In genomic region chr12:124507188-124508109, GRCh38 we compare ENCODE assay signal across 12 cellular contexts. TPM values are rescaled to one million over a fixed set of nuclear protein-coding genes. Genes with fewer than 3 reads are reported as not detected.
A peak's percentile ranks its signal among the peaks of the same experiment; 100 is the strongest.
DNase-seq lines count a peak whose midpoint lies in the region; ATAC-seq and TF ChIP-seq lines count a peak whose summit lies in the region.
"Had no signal": no experiment of that assay in that cellular context is flagged by ENCODE, and none has a peak within 500 bp of the region (broad histone marks: within the 10 kb centered on the region; RNA-seq: fewer than 3 reads in every experiment).

No MANE protein-coding gene starts in this region.

- no peak overlapping the region for H2AFZ ChIP-seq in parathyroid adenoma

- H3K36me3 ChIP-seq in BJ (ENCODE audit: control insufficient read depth, insufficient read depth, low read length): no peaks in the 10 kb centered on the region; the same call in 1 of the 2 replicates
- H3K36me3 ChIP-seq in parathyroid adenoma (ENCODE audit: control insufficient read depth, insufficient read depth, low read length): no peaks in the 10 kb centered on the region

- H3K4me1 Mint-ChIP-seq in WTC11 (peaks cover 85% of the 10 kb centered on the region), glutamatergic neuron (ENCODE audit: low read depth, unreplicated experiment) (peaks cover 71% of the 10 kb centered on the region)

- ATAC-seq in WTC11 (no peak), HG03442 (IDR thresholded peaks at IDR 0.05; ENCODE audit: unreplicated experiment) (no peak)
- ATAC-seq: activated T-helper 17 cell treated with anti-CD3 and anti-CD28 coated beads, Interleukin-2, amount 50 U/mL, for 72 hours had no signal

- CTCF ChIA-PET in BJ (lab: Yijun Ruan, JAX) (interaction anchor here (0.9 to 1.5 kb wide), 2 partner anchors 257 to 260 kb away, joined by 3 to 6 read pairs; no protein-coding TSS in a partner anchor), WTC11 (lab: Charles Lee) (interaction anchor here (1.2 kb wide), 1 partner anchor 244 kb away, joined by 4 read pairs; no protein-coding TSS in a partner anchor)

- peaks cover 21% of the 10 kb centered on the region for H3K4me1 ChIP-seq in parathyroid adenoma

- no peak overlapping the region for H3K4me3 Mint-ChIP-seq in WTC11
- H3K4me3 Mint-ChIP-seq in glutamatergic neuron (ENCODE audit: unreplicated experiment): peak overlapping the region; percentile 71
- H3K4me3 Mint-ChIP-seq: activated T-helper 17 cell treated with anti-CD3 and anti-CD28 coated beads, Interleukin-2, amount 50 U/mL, for 72 hours had no signal

- H3K9me3 ChIP-seq in parathyroid adenoma (ENCODE audit: control insufficient read depth, low read length): no peaks in the 10 kb centered on the region
- H3K9me3 ChIP-seq: SJSA1 had no signal

- H3K79me2 ChIP-seq in parathyroid adenoma: peaks cover 76% of the 10 kb centered on the region

- no peak overlapping the region for H3K9ac ChIP-seq in parathyroid adenoma

- peak; percentile 62 for DNase-seq in BJ (ENCODE audit: low read depth)
- DNase-seq in WTC11 (ENCODE audit: low spot score): no peak
- no peak for DNase-seq in glutamatergic neuron
- no peak for DNase-seq in NCI-H1417 (lab: John Stamatoyannopoulos, UW)
- DNase-seq in LoVo (ENCODE audit: low spot score): no peak
- DNase-seq in H4 (ENCODE audit: low spot score): no peak
- DNase-seq: hippocampal formation, NCI-H1436 had no signal

- H3K27me3 Mint-ChIP-seq in WTC11 (ENCODE audit: low read depth) (no peaks in the 10 kb centered on the region), glutamatergic neuron (ENCODE audit: unreplicated experiment) (peaks cover 26% of the 10 kb centered on the region)
- H3K27me3 Mint-ChIP-seq: activated T-helper 17 cell treated with anti-CD3 and anti-CD28 coated beads, Interleukin-2, amount 50 U/mL, for 72 hours had no signal

- H3K4me3 ChIP-seq in BJ (ENCODE audit: low read depth, low read length) (no peak overlapping the region), parathyroid adenoma (ENCODE audit: low read depth, low read length) (no peak overlapping the region)
- H3K4me3 ChIP-seq: SJSA1 had no signal

- H3K27me3 ChIP-seq in BJ (ENCODE audit: control insufficient read depth, insufficient read depth, low read length): no peaks in the 10 kb centered on the region
- H3K27me3 ChIP-seq in parathyroid adenoma (ENCODE audit: control insufficient read depth, insufficient read depth, low read length): no peaks in the 10 kb centered on the region
- H3K27me3 ChIP-seq: SJSA1 had no signal

- H3K27ac Mint-ChIP-seq in WTC11: peak overlapping the region; percentile 98
- H3K27ac Mint-ChIP-seq in glutamatergic neuron (ENCODE audit: unreplicated experiment): peak overlapping the region; percentile 96

- H3K27ac ChIP-seq in parathyroid adenoma: peak overlapping the region; percentile 61
- H3K27ac ChIP-seq: SJSA1 had no signal

- TF ChIP-seq CTCF in BJ (IDR thresholded peaks at IDR 0.05; ENCODE audit: insufficient read depth, low read depth, low read length) (no peak), WTC11 (IDR thresholded peaks at IDR 0.05) (no peak), glutamatergic neuron (IDR thresholded peaks at IDR 0.05; ENCODE audit: partially characterized antibody, unreplicated experiment) (no peak), parathyroid adenoma (IDR thresholded peaks at IDR 0.05) (no peak)

- no peak overlapping the region for H3K4me2 ChIP-seq in parathyroid adenoma (ENCODE audit: low read length)

- no peaks in the 10 kb centered on the region for H3K9me3 Mint-ChIP-seq in WTC11
- peaks cover 21% of the 10 kb centered on the region for H3K9me3 Mint-ChIP-seq in glutamatergic neuron (ENCODE audit: unreplicated experiment)
- H3K9me3 Mint-ChIP-seq: activated T-helper 17 cell treated with anti-CD3 and anti-CD28 coated beads, Interleukin-2, amount 50 U/mL, for 72 hours had no signal

- peaks cover 4% of the 10 kb centered on the region for H3K36me3 Mint-ChIP-seq in WTC11
- H3K36me3 Mint-ChIP-seq in glutamatergic neuron (ENCODE audit: unreplicated experiment): peaks cover 9% of the 10 kb centered on the region

- POLR2A ChIA-PET in BJ (lab: Charles Lee): interaction anchor here (0.6 kb wide), 1 partner anchor 119 kb away, joined by 3 read pairs; no protein-coding TSS in a partner anchor
- POLR2A ChIA-PET in WTC11 (lab: Charles Lee): interaction anchor here (1.1 kb wide), 1 partner anchor 19 kb away, joined by 5 read pairs; no protein-coding TSS in a partner anchor

TF ChIP-seq in WTC11, 78 proteins besides CTCF, POLR2A, EP300 and RAD21 (continues in another document):
- TF ChIP-seq HMGXB4 (CRISPR knock-in tag; IDR thresholded peaks at IDR 0.05) (no peak), NFATC4 (CRISPR knock-in tag; IDR thresholded peaks at IDR 0.05) (no peak), GABPB1 (CRISPR knock-in tag; IDR thresholded peaks at IDR 0.05) (no peak), IRF2 (CRISPR knock-in tag; IDR thresholded peaks at IDR 0.05; ENCODE audit: borderline replicate concordance, low read depth) (no peak), SOX15 (CRISPR knock-in tag; IDR thresholded peaks at IDR 0.05) (no peak), FOXP4 (CRISPR knock-in tag; IDR thresholded peaks at IDR 0.05) (no peak; the same call in 1 of the 2 replicates), PRRX2 (CRISPR knock-in tag; IDR thresholded peaks at IDR 0.05) (no peak), ZNF416 (CRISPR knock-in tag; IDR thresholded peaks at IDR 0.05) (no peak), ELF4 (CRISPR knock-in tag; IDR thresholded peaks at IDR 0.05; ENCODE audit: low read depth) (no peak), USF1 (CRISPR knock-in tag; IDR thresholded peaks at IDR 0.05) (no peak), FOXP1 (CRISPR knock-in tag; IDR thresholded peaks at IDR 0.05; ENCODE audit: borderline replicate concordance) (no peak), MAX (CRISPR knock-in tag; IDR thresholded peaks at IDR 0.05) (no peak)

RNA-seq across cellular contexts. Expression of gene NCOR2, which starts 60.0 kb away (rescaled TPM):
- polyA plus RNA-seq in BJ (2011; rRNA removed): 7.5 and 8.3 TPM in 2 replicates
- polyA minus RNA-seq in BJ (2011; rRNA and poly(A)+ RNA removed): 24.9 and 29.3 TPM in 2 replicates
- total RNA-seq in WTC11 (2021) (283 to 326 TPM (median 304 TPM) in 3 replicates), glutamatergic neuron (ENCODE audit: unreplicated experiment) (360 TPM)
- 17.9 and 21.5 TPM in 2 replicates for total RNA-seq in H4 (2014; rRNA removed; shearing (Covaris generic))

Comparison
In these comparisons a context has a peak if more than half of its experiments do, and no peak if none do; other contexts are left out.
1. RNA of gene NCOR2, which starts 60.0 kb away (total RNA-seq): 360 TPM in glutamatergic neuron (single experiment) and 283 to 326 TPM in WTC11; 17.9 to 21.5 TPM in H4; every median in the first group is over 10 times any median in the second.